7 cellular contexts compared by ENCODE assay signal in the genomic region with DNA sequence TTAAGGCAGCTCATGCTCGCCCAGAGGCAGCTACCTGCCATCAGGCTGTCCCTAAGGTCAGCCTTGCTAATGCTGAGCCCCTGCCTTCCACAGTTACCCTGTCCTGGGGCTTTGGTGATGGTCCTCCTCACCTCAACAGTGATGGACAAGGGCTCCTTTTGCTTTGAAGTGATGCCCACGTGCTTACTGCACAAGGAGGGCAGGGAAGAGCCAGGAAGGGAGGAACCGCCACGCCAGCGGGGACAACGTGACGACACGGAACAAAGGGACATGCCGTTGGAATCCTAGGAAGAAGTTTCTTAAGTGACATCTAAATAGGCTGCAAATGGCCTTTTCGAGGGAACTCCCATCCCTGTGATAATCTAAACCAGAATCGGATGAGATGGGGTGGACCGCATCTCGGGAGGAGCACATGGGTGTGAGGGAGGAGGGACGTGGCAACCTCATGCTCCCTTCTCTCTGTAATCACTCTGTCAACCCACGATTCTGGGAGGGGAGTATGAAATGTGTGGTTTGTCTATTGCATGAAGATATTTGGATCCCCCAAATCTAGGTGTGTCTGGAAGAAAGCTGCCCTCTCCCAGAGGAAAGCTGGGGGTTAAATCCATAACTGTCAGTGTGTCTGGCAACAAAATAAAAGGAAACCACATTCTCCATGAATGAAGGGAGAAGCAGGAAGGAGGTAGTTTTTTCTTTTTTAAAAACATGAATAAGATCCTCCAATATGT.
DNase-seq lines count a peak whose midpoint lies in the region; FAIRE-seq and TF ChIP-seq lines count a peak whose summit lies in the region.

No MANE protein-coding gene starts in this region.

- WGBS in suprapubic skin, result 51% methylated on average over 13 of the region's 15 CpGs

- H3K9me3 ChIP-seq in breast epithelium (no peaks in the 10 kb centered on the region), mucosa of rectum (ENCODE audit: control insufficient read depth in 2 of 2, low read length in 2 of 2) (no peaks in the 10 kb centered on the region), suprapubic skin (no peaks in the 10 kb centered on the region)

- intact Hi-C loops in breast epithelium (cut with DNase I; ENCODE audit: low total_unique reads), result loop anchor here (10.0 kb wide), 1 partner anchor 204 kb away; no protein-coding TSS in a partner anchor

- H3K27me3 ChIP-seq in HL-60 (ENCODE audit: insufficient read depth, poor library complexity, severe bottlenecking) (no peaks in the 10 kb centered on the region), breast epithelium (no peaks in the 10 kb centered on the region), mucosa of rectum (ENCODE audit: control insufficient read depth in 2 of 2, insufficient read depth in 2 of 2, low read length in 2 of 2) (no peaks in the 10 kb centered on the region), suprapubic skin (no peaks in the 10 kb centered on the region)

- no peak for FAIRE-seq in GM19239 (lab: Jason Lieb, UNC)

- peak overlapping the region in 1 of 2 donors; percentile 82 for H3K9ac ChIP-seq in mucosa of rectum (ENCODE audit: low read depth in 1 of 2, low read length in 2 of 2)

- H3K4me3 ChIP-seq in HL-60 (replicated peaks; ENCODE audit: insufficient read depth, low read length), result no peak overlapping the region
- H3K4me3 ChIP-seq in breast epithelium, result peak overlapping the region in 1 of 3 donors; percentile 26
- H3K4me3 ChIP-seq in mucosa of rectum (ENCODE audit: low read length in 2 of 2), result no peak overlapping the region
- H3K4me3 ChIP-seq in suprapubic skin, result no peak overlapping the region

- no peak for DNase-seq in HL-60 (ENCODE audit: low read depth in 1 of 2, low spot score in 1 of 2)
- no peak for DNase-seq in breast epithelium (ENCODE audit: low spot score in 2 of 2)
- DNase-seq in suprapubic skin (ENCODE audit: low spot score in 2 of 2), result peak in 1 of 2 donors; percentile 77
- DNase-seq in NCI-H524 (lab: John Stamatoyannopoulos, UW), result no peak
- DNase-seq in GM19239 (ENCODE audit: insufficient read length, low spot score), result no peak
- no peak for DNase-seq in GM13976 (ENCODE audit: low spot score)

- in situ Hi-C loops in GM13976 (cut with MboI; ENCODE audit: low sequenced_read_pairs, unreplicated experiment), result no loop called here

- TF ChIP-seq POLR2A in breast epithelium (IDR thresholded peaks at IDR 0.05) (no peak), suprapubic skin (IDR thresholded peaks at IDR 0.05) (no peak)

- H3K4me1 ChIP-seq in breast epithelium (peaks cover 27 to 33% of the 10 kb centered on the region in 2 donors), mucosa of rectum (ENCODE audit: control insufficient read depth in 2 of 2, insufficient read depth in 2 of 2, low read length in 2 of 2) (peaks cover 88 to 92% of the 10 kb centered on the region in 2 donors), suprapubic skin (peaks cover 96% of the 10 kb centered on the region)

- H3K36me3 ChIP-seq in breast epithelium, result no peaks in the 10 kb centered on the region
- H3K36me3 ChIP-seq in mucosa of rectum (ENCODE audit: control insufficient read depth in 2 of 2, insufficient read depth in 2 of 2, low read length in 2 of 2), result no peaks in the 10 kb centered on the region
- H3K36me3 ChIP-seq in suprapubic skin, result no peaks in the 10 kb centered on the region

- no peak for TF ChIP-seq EP300 in suprapubic skin (IDR thresholded peaks at IDR 0.05)

- no peak for TF ChIP-seq CTCF in HL-60 (IDR thresholded peaks at IDR 0.05; ENCODE audit: insufficient read depth, low read length)
- TF ChIP-seq CTCF in breast epithelium (IDR thresholded peaks at IDR 0.05), result no peak
- no peak for TF ChIP-seq CTCF in suprapubic skin (IDR thresholded peaks at IDR 0.05)
- TF ChIP-seq CTCF in GM13976 (IDR thresholded peaks at IDR 0.05; ENCODE audit: borderline replicate concordance, control extremely low read depth, extremely low read depth, insufficient read depth, missing control alignments), result no peak

- H3K27ac ChIP-seq in HL-60 (replicated peaks), result peak overlapping the region; percentile 98
- peak overlapping the region; percentile 98 to 99 for H3K27ac ChIP-seq in breast epithelium
- peak overlapping the region; percentile 98 to 100 for H3K27ac ChIP-seq in mucosa of rectum (ENCODE audit: low read depth in 2 of 2, low read length in 2 of 2)
- peak overlapping the region; percentile 98 for H3K27ac ChIP-seq in suprapubic skin
